ENCODE assay signal across 16 cellular contexts in genomic region chr10:102813017-102813541, GRCh38. TPM values are rescaled to one million over a fixed set of nuclear protein-coding genes. Genes with fewer than 3 reads are reported as not detected.
DNase-seq lines count a peak whose midpoint lies in the region; ATAC-seq and TF ChIP-seq lines count a peak whose summit lies in the region.
"Had no signal": no experiment of that assay in that cellular context is flagged by ENCODE, and none has a peak within 500 bp of the region (broad histone marks: within the 10 kb centered on the region; RNA-seq: fewer than 3 reads in every experiment).

No MANE protein-coding gene starts in this region.

- POLR2A ChIA-PET in activated CD4-positive, alpha-beta memory T cell treated with anti-CD3 and anti-CD28 coated beads, Interleukin-2, amount 10 ng/mL, durations not matched to agents 7 days and 5 days (lab: Charles Lee), result interaction anchor here (1.0 to 1.6 kb wide), 2 partner anchors 19 to 69 kb away, joined by 3 to 4 read pairs; partner anchors contain the start of gene WBP1L
- POLR2A ChIA-PET in activated CD4-positive, alpha-beta memory T cell treated with anti-CD3 and anti-CD28 coated beads for 36 hours (lab: Charles Lee), result no interaction called here
- POLR2A ChIA-PET in activated CD8-positive, alpha-beta T cell treated with anti-CD3 and anti-CD28 coated beads, Interleukin-2, amount 10 ng/mL, durations not matched to agents 7 days and 5 days (lab: Charles Lee), result interaction anchor here (0.9 kb wide), 1 partner anchor 139 kb away, joined by 3 read pairs; no protein-coding TSS in a partner anchor

- no peak for DNase-seq in activated CD4-positive, alpha-beta memory T cell treated with anti-CD3 and anti-CD28 coated beads, Interleukin-2, amount 10 ng/mL, durations not matched to agents 7 days and 5 days
- DNase-seq in activated CD4-positive, alpha-beta memory T cell treated with anti-CD3 and anti-CD28 coated beads for 36 hours, result no peak
- no peak for DNase-seq in activated CD8-positive, alpha-beta T cell treated with anti-CD3 and anti-CD28 coated beads, Interleukin-2, amount 10 ng/mL, durations not matched to agents 7 days and 5 days
- DNase-seq in immature natural killer cell, result no peak
- no peak for DNase-seq in stomach
- no peak for DNase-seq in iPS-NIHi11 (ENCODE audit: low spot score)
- DNase-seq in NCI-H510A treated with DMSO at 0.1 percent for 48 hours (lab: John Stamatoyannopoulos, UW), result no peak
- DNase-seq: Caco-2; NCI-H1105 treated with DMSO at 0.1 percent for 48 hours; NCI-H345; stimulated activated CD4-positive, alpha-beta T cell treated with anti-CD3 and anti-CD28 coated beads, Interleukin-4, amount 100 ng/mL, for 24 hours had no signal

- peaks cover 24% of the 10 kb centered on the region for H3K4me1 Mint-ChIP-seq in activated CD4-positive, alpha-beta memory T cell treated with anti-CD3 and anti-CD28 coated beads, Interleukin-2, amount 10 ng/mL, durations not matched to agents 7 days and 5 days
- H3K4me1 Mint-ChIP-seq in activated CD4-positive, alpha-beta memory T cell treated with anti-CD3 and anti-CD28 coated beads for 36 hours (ENCODE audit: low read depth), result no peaks in the 10 kb centered on the region
- peaks cover 40% of the 10 kb centered on the region for H3K4me1 Mint-ChIP-seq in activated CD8-positive, alpha-beta T cell treated with anti-CD3 and anti-CD28 coated beads, Interleukin-2, amount 10 ng/mL, durations not matched to agents 7 days and 5 days (ENCODE audit: low read depth)
- peaks cover 46 to 66% of the 10 kb centered on the region in 2 donors for H3K4me1 Mint-ChIP-seq in immature natural killer cell

- no peak for ATAC-seq in activated CD8-positive, alpha-beta T cell treated with anti-CD3 and anti-CD28 coated beads, Interleukin-2, amount 10 ng/mL, durations not matched to agents 7 days and 5 days
- no peak for ATAC-seq in HG02678 (IDR thresholded peaks at IDR 0.05; ENCODE audit: unreplicated experiment)
- ATAC-seq: A549 had no signal

- TF ChIP-seq EP300 in stomach (IDR thresholded peaks at IDR 0.05), result no peak

- TF ChIP-seq POLR2A in stomach (IDR thresholded peaks at IDR 0.05), result no peak

- H3K36me3 ChIP-seq in stomach, result peaks cover 43 to 60% (median 50%) of the 10 kb centered on the region in 4 donors

- intact Hi-C loops in activated CD4-positive, alpha-beta memory T cell treated with anti-CD3 and anti-CD28 coated beads for 36 hours (cut with micrococcal nuclease), result no loop called here
- intact Hi-C loops in stomach (cut with DNase I; ENCODE audit: low total_unique reads), result no loop called here

- H3K9me3 ChIP-seq in stomach, result no peaks in the 10 kb centered on the region
- H3K9me3 ChIP-seq: A549, Caco-2 had no signal

- H3K36me3 Mint-ChIP-seq in activated CD4-positive, alpha-beta memory T cell treated with anti-CD3 and anti-CD28 coated beads, Interleukin-2, amount 10 ng/mL, durations not matched to agents 7 days and 5 days (ENCODE audit: low read depth), result peaks cover 35% of the 10 kb centered on the region
- peaks cover 12% of the 10 kb centered on the region for H3K36me3 Mint-ChIP-seq in activated CD4-positive, alpha-beta memory T cell treated with anti-CD3 and anti-CD28 coated beads for 36 hours
- peaks cover 36% of the 10 kb centered on the region for H3K36me3 Mint-ChIP-seq in activated CD8-positive, alpha-beta T cell treated with anti-CD3 and anti-CD28 coated beads, Interleukin-2, amount 10 ng/mL, durations not matched to agents 7 days and 5 days (ENCODE audit: low read depth)
- peaks cover 10 to 31% (median 14%) of the 10 kb centered on the region in 3 donors for H3K36me3 Mint-ChIP-seq in immature natural killer cell

- peak overlapping the region in 3 of 5 donors; percentile 88 to 92 (median 91) for H3K27ac ChIP-seq in stomach
- H3K27ac ChIP-seq: A549 had no signal

- no peak overlapping the region for H3K4me3 ChIP-seq in stomach
- H3K4me3 ChIP-seq: A549 had no signal

- WGBS in stomach, 5 donors, result 84 to 92% (median 91%) methylated on average over 16 to 17 of the region's 17 CpGs

- H3K9me3 Mint-ChIP-seq in activated CD4-positive, alpha-beta memory T cell treated with anti-CD3 and anti-CD28 coated beads, Interleukin-2, amount 10 ng/mL, durations not matched to agents 7 days and 5 days, result no peaks in the 10 kb centered on the region
- no peaks in the 10 kb centered on the region for H3K9me3 Mint-ChIP-seq in activated CD4-positive, alpha-beta memory T cell treated with anti-CD3 and anti-CD28 coated beads for 36 hours
- no peaks in the 10 kb centered on the region for H3K9me3 Mint-ChIP-seq in activated CD8-positive, alpha-beta T cell treated with anti-CD3 and anti-CD28 coated beads, Interleukin-2, amount 10 ng/mL, durations not matched to agents 7 days and 5 days (ENCODE audit: insufficient read depth)
- no peaks in the 10 kb centered on the region for H3K9me3 Mint-ChIP-seq in immature natural killer cell
- H3K9me3 Mint-ChIP-seq: brain, IgD-negative memory B cell had no signal

- H3K4me3 Mint-ChIP-seq in activated CD4-positive, alpha-beta memory T cell treated with anti-CD3 and anti-CD28 coated beads, Interleukin-2, amount 10 ng/mL, durations not matched to agents 7 days and 5 days, result no peak overlapping the region
- no peak overlapping the region for H3K4me3 Mint-ChIP-seq in activated CD4-positive, alpha-beta memory T cell treated with anti-CD3 and anti-CD28 coated beads for 36 hours
- peak overlapping the region; percentile 61 for H3K4me3 Mint-ChIP-seq in activated CD8-positive, alpha-beta T cell treated with anti-CD3 and anti-CD28 coated beads, Interleukin-2, amount 10 ng/mL, durations not matched to agents 7 days and 5 days
- H3K4me3 Mint-ChIP-seq in immature natural killer cell, result peak overlapping the region in 1 of 5 donors; percentile 73
- H3K4me3 Mint-ChIP-seq: brain, IgD-negative memory B cell had no signal

- peaks cover 38 to 59% (median 39%) of the 10 kb centered on the region in 4 donors for H3K4me1 ChIP-seq in stomach
- H3K4me1 ChIP-seq: A549 had no signal

- no peaks in the 10 kb centered on the region for H3K27me3 ChIP-seq in stomach

- H3K27ac Mint-ChIP-seq in activated CD4-positive, alpha-beta memory T cell treated with anti-CD3 and anti-CD28 coated beads, Interleukin-2, amount 10 ng/mL, durations not matched to agents 7 days and 5 days, result peak overlapping the region; percentile 2
- no peak overlapping the region for H3K27ac Mint-ChIP-seq in activated CD4-positive, alpha-beta memory T cell treated with anti-CD3 and anti-CD28 coated beads for 36 hours
- H3K27ac Mint-ChIP-seq in activated CD8-positive, alpha-beta T cell treated with anti-CD3 and anti-CD28 coated beads, Interleukin-2, amount 10 ng/mL, durations not matched to agents 7 days and 5 days, result peak overlapping the region; percentile 94
- H3K27ac Mint-ChIP-seq in immature natural killer cell, result peak overlapping the region in 5 of 6 donors; percentile 72 to 88 (median 83)

- TF ChIP-seq CTCF in stomach (IDR thresholded peaks at IDR 0.05), result no peak

- H3K27me3 Mint-ChIP-seq in activated CD4-positive, alpha-beta memory T cell treated with anti-CD3 and anti-CD28 coated beads, Interleukin-2, amount 10 ng/mL, durations not matched to agents 7 days and 5 days, result no peaks in the 10 kb centered on the region
- no peaks in the 10 kb centered on the region for H3K27me3 Mint-ChIP-seq in activated CD4-positive, alpha-beta memory T cell treated with anti-CD3 and anti-CD28 coated beads for 36 hours
- H3K27me3 Mint-ChIP-seq in activated CD8-positive, alpha-beta T cell treated with anti-CD3 and anti-CD28 coated beads, Interleukin-2, amount 10 ng/mL, durations not matched to agents 7 days and 5 days (ENCODE audit: low read depth), result no peaks in the 10 kb centered on the region
- H3K27me3 Mint-ChIP-seq in immature natural killer cell (ENCODE audit: low read depth in 3 of 3), result peaks cover 0 to 2% (median 0%) of the 10 kb centered on the region in 3 donors
- H3K27me3 Mint-ChIP-seq: brain, IgD-negative memory B cell had no signal

- CTCF ChIA-PET in activated CD4-positive, alpha-beta memory T cell treated with anti-CD3 and anti-CD28 coated beads, Interleukin-2, amount 10 ng/mL, durations not matched to agents 7 days and 5 days (lab: Charles Lee), result interaction anchor here (1.2 kb wide), 1 partner anchor 22 kb away, joined by 3 read pairs; no protein-coding TSS in a partner anchor
- CTCF ChIA-PET in activated CD4-positive, alpha-beta memory T cell treated with anti-CD3 and anti-CD28 coated beads for 36 hours (lab: Charles Lee), result no interaction called here
- CTCF ChIA-PET in activated CD8-positive, alpha-beta T cell treated with anti-CD3 and anti-CD28 coated beads, Interleukin-2, amount 10 ng/mL, durations not matched to agents 7 days and 5 days (lab: Charles Lee), result interaction anchor here (1.0 to 1.5 kb wide), 5 partner anchors 14 to 105 kb away, joined by 3 to 7 read pairs (median 3); partner anchors contain the start of genes CNNM2 and CYP17A1

RNA-seq across cellular contexts. Expression of gene CYP17A1, which starts 24.1 kb away (rescaled TPM):
- total RNA-seq in activated CD4-positive, alpha-beta memory T cell treated with anti-CD3 and anti-CD28 coated beads, Interleukin-2, amount 10 ng/mL, durations not matched to agents 7 days and 5 days, result not detected
- not detected for total RNA-seq in activated CD4-positive, alpha-beta memory T cell treated with anti-CD3 and anti-CD28 coated beads for 36 hours
- not detected for total RNA-seq in activated CD8-positive, alpha-beta T cell treated with anti-CD3 and anti-CD28 coated beads, Interleukin-2, amount 10 ng/mL, durations not matched to agents 7 days and 5 days
- under 1 TPM in 1 of 3 donors, not detected in 2; 0.12 TPM for polyA plus RNA-seq in immature natural killer cell
- total RNA-seq in stomach, result not detected
- polyA plus RNA-seq in stomach, result 100 to 1,000 TPM in 1 of 3 donors, under 1 TPM in 2; 0.30 to 106 (median 0.37) TPM
- total RNA-seq: Caco-2, kidney epithelial cell had no signal
- polyA plus RNA-seq: A549 had no signal

RNA-seq across cellular contexts. Expression of gene BORCS7, which starts 41.0 kb away (rescaled TPM):
- total RNA-seq in activated CD4-positive, alpha-beta memory T cell treated with anti-CD3 and anti-CD28 coated beads, Interleukin-2, amount 10 ng/mL, durations not matched to agents 7 days and 5 days, result 10 to 100 TPM; 10.0 to 11.9 TPM
- total RNA-seq in activated CD4-positive, alpha-beta memory T cell treated with anti-CD3 and anti-CD28 coated beads for 36 hours, result 1 to 10 TPM; 5.0 to 5.9 TPM
- total RNA-seq in activated CD8-positive, alpha-beta T cell treated with anti-CD3 and anti-CD28 coated beads, Interleukin-2, amount 10 ng/mL, durations not matched to agents 7 days and 5 days, result 10 to 100 TPM; 10.4 to 11.2 TPM
- 10 to 100 TPM; 36.9 to 64.3 (median 51.8) TPM for polyA plus RNA-seq in immature natural killer cell
- 10 to 100 TPM in 4 of 5 donors, 1 to 10 TPM in 1; 9.9 to 59.3 (median 32.6) TPM for total RNA-seq in stomach
- polyA plus RNA-seq in stomach, result 10 to 100 TPM; 20.0 to 39.0 (median 33.1) TPM

RNA-seq across cellular contexts. Expression of gene AS3MT, which starts 56.2 kb away (rescaled TPM):
- under 1 TPM; 0.15 to 0.65 TPM for total RNA-seq in activated CD4-positive, alpha-beta memory T cell treated with anti-CD3 and anti-CD28 coated beads, Interleukin-2, amount 10 ng/mL, durations not matched to agents 7 days and 5 days
- under 1 TPM; 0.59 to 0.85 TPM for total RNA-seq in activated CD4-positive, alpha-beta memory T cell treated with anti-CD3 and anti-CD28 coated beads for 36 hours
- under 1 TPM; 0.52 to 0.68 TPM for total RNA-seq in activated CD8-positive, alpha-beta T cell treated with anti-CD3 and anti-CD28 coated beads, Interleukin-2, amount 10 ng/mL, durations not matched to agents 7 days and 5 days
- polyA plus RNA-seq in immature natural killer cell (under 1 TPM in 1 of 3 donors, not detected in 2; 0.30 TPM), stomach (1 to 10 TPM; 3.6 to 6.4 (median 3.9) TPM)
- total RNA-seq in stomach, result 1 to 10 TPM in 3 of 5 donors, under 1 TPM in 1, not detected in 1; 0.43 to 7.6 (median 4.4) TPM
- polyA plus RNA-seq: IgD-negative memory B cell had no signal
